ENCODE assay signal across 1 cellular context in genomic region chr19:18208098-18208951, GRCh38.
A peak's percentile ranks its signal among the peaks of the same experiment; 100 is the strongest.
TF ChIP-seq lines count a peak whose summit lies in the region.

No MANE protein-coding gene starts in this region.

TF ChIP-seq in HEK293, 187 proteins besides CTCF, POLR2A, EP300 and RAD21 (continued from another document):
- TF ChIP-seq PRDM10 (tag by site-specific recombination; IDR thresholded peaks at IDR 0.05) = 0 out of 2 replicates have a peak, but pooled peaks have one; percentile 19
- TF ChIP-seq SP3 (tag by site-specific recombination; IDR thresholded peaks at IDR 0.05) = 0 out of 2 replicates have a peak, but pooled peaks have one; percentile 23
- TF ChIP-seq PRDM2 (tag by site-specific recombination; IDR thresholded peaks at IDR 0.05; ENCODE audit: borderline replicate concordance) = no peak
- no peak for TF ChIP-seq ZNF37A (tag by site-specific recombination; IDR thresholded peaks at IDR 0.05)
- TF ChIP-seq ZNF394 (tag by site-specific recombination; IDR thresholded peaks at IDR 0.05; ENCODE audit: borderline replicate concordance) = no peak
- no peak for TF ChIP-seq ZNF23 (tag by site-specific recombination; IDR thresholded peaks at IDR 0.05; ENCODE audit: borderline replicate concordance)
- no peak for TF ChIP-seq ZBTB20 (tag by site-specific recombination; IDR thresholded peaks at IDR 0.05)
- no peak for TF ChIP-seq ZNF585B (tag by site-specific recombination; IDR thresholded peaks at IDR 0.05)
- TF ChIP-seq ZNF10 (tag by site-specific recombination; IDR thresholded peaks at IDR 0.05) = no peak
- no peak for TF ChIP-seq SP7 (tag by site-specific recombination; IDR thresholded peaks at IDR 0.05)
- TF ChIP-seq ZNF830 (tag by site-specific recombination; IDR thresholded peaks at IDR 0.05; ENCODE audit: low read depth) = no peak
- no peak for TF ChIP-seq ZFP41 (tag by site-specific recombination; IDR thresholded peaks at IDR 0.05; ENCODE audit: borderline replicate concordance)
- TF ChIP-seq SP2 (tag by site-specific recombination; IDR thresholded peaks at IDR 0.05) = peak; percentile 64
- TF ChIP-seq ZNF501 (tag by site-specific recombination; IDR thresholded peaks at IDR 0.05) = no peak
- no peak for TF ChIP-seq BCL11B (tag by site-specific recombination; IDR thresholded peaks at IDR 0.05; ENCODE audit: low read depth)
- no peak for TF ChIP-seq ZNF658 (tag by site-specific recombination; IDR thresholded peaks at IDR 0.05)
- TF ChIP-seq ZEB2 (tag by site-specific recombination; IDR thresholded peaks at IDR 0.05) = no peak
- TF ChIP-seq ZNF626 (tag by site-specific recombination; IDR thresholded peaks at IDR 0.05) = no peak
- TF ChIP-seq IKZF3 (tag by site-specific recombination; IDR thresholded peaks at IDR 0.05) = no peak
- TF ChIP-seq ZFHX2 (tag by site-specific recombination; conservative IDR thresholded peaks at IDR 0.05) = no peak; the same call in 1 of the 2 replicates
- no peak for TF ChIP-seq ZNF645 (tag by site-specific recombination; IDR thresholded peaks at IDR 0.05)
- TF ChIP-seq ZNF692 (tag by site-specific recombination; IDR thresholded peaks at IDR 0.05) = no peak
- TF ChIP-seq ZSCAN5A (tag by site-specific recombination; IDR thresholded peaks at IDR 0.05) = no peak
- TF ChIP-seq ZFP3 (tag by site-specific recombination; IDR thresholded peaks at IDR 0.05; ENCODE audit: low read depth) = no peak
- peak; percentile 46; the same call in 1 of the 2 replicates for TF ChIP-seq PATZ1 (tag by site-specific recombination; IDR thresholded peaks at IDR 0.05)
- no peak for TF ChIP-seq ZNF677 (tag by site-specific recombination; IDR thresholded peaks at IDR 0.05)
- TF ChIP-seq ZNF211 (tag by site-specific recombination; IDR thresholded peaks at IDR 0.05; ENCODE audit: low read depth) = no peak
- peak; percentile 38 for TF ChIP-seq ZNF654 (tag by site-specific recombination; IDR thresholded peaks at IDR 0.05; ENCODE audit: low read depth)
- no peak for TF ChIP-seq ZNF785 (tag by site-specific recombination; IDR thresholded peaks at IDR 0.05)
